ENCODE assay signal across 8 cellular contexts in the genomic region with DNA sequence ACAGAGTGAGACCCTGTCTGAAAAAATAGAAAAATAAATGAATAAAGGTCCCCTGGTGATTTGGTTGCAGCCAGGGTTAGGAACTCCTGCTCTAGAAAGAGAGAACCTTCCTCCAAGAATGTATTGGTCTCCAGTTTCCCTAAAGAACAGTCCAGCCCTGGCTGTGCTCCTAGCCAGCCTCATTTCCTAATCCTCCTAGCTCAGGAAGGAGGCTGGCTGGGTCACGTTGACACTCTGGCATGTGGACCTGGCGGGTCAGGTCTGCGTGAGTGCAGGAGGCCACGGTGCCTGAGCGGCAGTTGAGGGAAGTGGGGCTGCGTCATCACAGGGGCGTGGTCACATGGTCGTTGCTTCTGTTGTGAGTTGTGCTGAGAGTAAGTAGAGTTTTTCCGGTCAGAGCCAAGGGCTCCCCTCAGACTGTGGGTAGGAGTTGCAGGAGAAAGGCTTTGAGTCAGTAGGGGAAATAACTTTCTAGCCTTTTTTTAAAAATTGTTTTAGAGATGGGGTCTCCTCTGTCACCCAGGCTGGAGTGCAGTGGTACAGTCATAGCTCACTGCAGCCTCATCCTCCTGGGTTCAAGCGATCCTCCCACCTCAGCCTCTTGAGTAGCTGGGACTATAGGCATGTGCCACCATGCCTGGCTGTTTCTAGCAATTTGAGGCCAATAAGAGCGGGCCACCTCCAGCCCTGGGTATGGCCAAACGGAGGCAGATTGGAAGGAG.
DNase-seq lines count a peak whose midpoint lies in the region; ATAC-seq and TF ChIP-seq lines count a peak whose summit lies in the region.

No MANE protein-coding gene starts in this region.

- TF ChIP-seq CTCF in AG09319 (IDR thresholded peaks at IDR 0.05; ENCODE audit: low read depth, low read length), result no peak
- no peak for TF ChIP-seq CTCF in choroid plexus epithelial cell (conservative IDR thresholded peaks at IDR 0.05; ENCODE audit: low read depth, low read length)

- peak overlapping the region; percentile 29 for H3K4me3 ChIP-seq in Jurkat, Clone E6-1 (ENCODE audit: low read length)
- H3K4me3 ChIP-seq in choroid plexus epithelial cell (ENCODE audit: low read depth, low read length), result no peak overlapping the region

- ATAC-seq in GM19467 (IDR thresholded peaks at IDR 0.05; ENCODE audit: unreplicated experiment), result peak; percentile 71

- peak; percentile 64 for DNase-seq in AG09319 (ENCODE audit: extremely low read depth, low read depth)
- DNase-seq in Jurkat, Clone E6-1 (ENCODE audit: low read depth, low spot score), result peak; percentile 82
- peak; percentile 72 for DNase-seq in activated CD4-positive, alpha-beta T cell treated with anti-CD3 and anti-CD28 coated beads for 4 hours
- DNase-seq in choroid plexus epithelial cell (ENCODE audit: low read depth), result peak; percentile 94
- peak; percentile 85 to 87 for DNase-seq in lung microvascular endothelial cell (ENCODE audit: low read depth in 2 of 2)
- peak; percentile 49 to 59 for DNase-seq in stimulated activated CD8-positive, alpha-beta memory T cell treated with anti-CD3 and anti-CD28 coated beads, Interleukin-4, amount 100 ng/mL, for 4 hours (ENCODE audit: low read depth in 2 of 2, low spot score in 1 of 2)
- no peak for DNase-seq in NCI-H1436 treated with DMSO at 0.1 percent for 48 hours (lab: John Stamatoyannopoulos, UW)
